In the genomic region with DNA sequence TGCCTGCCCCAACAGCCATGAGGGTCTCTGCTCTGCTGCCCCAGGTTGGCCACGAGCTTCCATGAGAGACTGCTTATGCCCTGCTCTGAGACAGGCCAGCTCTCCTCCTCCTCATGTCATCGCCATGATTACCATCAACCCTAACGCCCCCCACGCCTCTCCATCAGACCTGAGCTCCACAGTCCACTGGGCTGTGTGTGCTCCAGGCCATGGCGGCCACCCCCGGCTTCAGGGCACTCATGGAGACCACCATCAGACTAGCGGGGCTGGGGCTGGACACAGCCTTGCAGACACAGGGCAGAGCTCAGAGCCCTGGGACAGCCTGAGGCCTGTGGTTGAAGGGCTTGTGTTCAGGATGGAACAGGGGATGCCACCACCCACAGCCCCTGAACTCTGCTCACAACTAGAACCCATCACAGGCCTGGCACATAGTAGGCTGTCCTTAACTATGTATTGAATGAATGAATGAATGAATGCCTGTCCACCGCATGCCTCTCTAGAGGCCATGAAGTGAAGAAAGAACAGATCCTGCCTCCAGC, we compare ENCODE assay signal across 19 cellular contexts. TPM values are rescaled to one million over a fixed set of nuclear protein-coding genes. Genes with fewer than 3 reads are reported as not detected.
A peak's percentile ranks its signal among the peaks of the same experiment; 100 is the strongest.
DNase-seq lines count a peak whose midpoint lies in the region; ATAC-seq, FAIRE-seq and TF ChIP-seq lines count a peak whose summit lies in the region.
"Had no signal": no experiment of that assay in that cellular context is flagged by ENCODE, and none has a peak within 500 bp of the region (broad histone marks: within the 10 kb centered on the region; RNA-seq: fewer than 3 reads in every experiment).

No MANE protein-coding gene starts in this region.

- 80% methylated on average over 4 of the region's 8 CpGs for WGBS in mammary epithelial cell (ENCODE audit: low coverage, missing lambda C conversion rate)
- WGBS in K562 (ENCODE audit: insufficient coverage, low coverage, missing lambda C conversion rate) = 15% methylated on average over 8 of the region's 8 CpGs
- WGBS in HepG2 (ENCODE audit: low lambda C conversion rate) = 29% methylated on average over 8 of the region's 8 CpGs

- no peak for TF ChIP-seq POLR2A in K562 (conservative IDR thresholded peaks at IDR 0.05)
- TF ChIP-seq POLR2A in HepG2 (IDR thresholded peaks at IDR 0.05; ENCODE audit: insufficient read depth in 1 of 2, low read depth in 2 of 2, low read length in 2 of 2) = no peak

- no peak overlapping the region for H3K27ac Mint-ChIP-seq in MCF 10A (ENCODE audit: low read depth, unreplicated experiment)
- H3K27ac Mint-ChIP-seq: CD4-positive, alpha-beta T cell; HFFc6 had no signal

- POLR2A ChIA-PET in MCF 10A (lab: Yijun Ruan, JAX) (interaction anchor here (0.5 to 1.8 kb wide), 4 partner anchors 31 to 221 kb away, joined by 3 to 7 read pairs (median 3); a partner anchor contains a TSS), K562 (lab: Yijun Ruan, JAX) (interaction anchor here (0.7 to 2.8 kb wide), 3 partner anchors 11 to 20 kb away, joined by 3 to 18 read pairs (median 3); a partner anchor contains a TSS), HepG2 (lab: Yijun Ruan, JAX) (no interaction called here)

- no peak for TF ChIP-seq RAD21 in K562 (CRISPR knock-in tag; conservative IDR thresholded peaks at IDR 0.05 in 1 of 2, IDR thresholded peaks at IDR 0.05 in 1 of 2)
- no peak for TF ChIP-seq RAD21 in HepG2 (CRISPR knock-in tag; IDR thresholded peaks at IDR 0.05)

- no peaks in the 10 kb centered on the region for H3K9me3 ChIP-seq in mammary epithelial cell (replicated peaks; ENCODE audit: insufficient read depth, low read length)
- H3K9me3 ChIP-seq in K562 (replicated peaks; ENCODE audit: control insufficient read depth, insufficient read depth, low read depth, low read length) = no peaks in the 10 kb centered on the region
- no peaks in the 10 kb centered on the region for H3K9me3 ChIP-seq in HepG2 (ENCODE audit: low read length)
- H3K9me3 ChIP-seq: A549 had no signal

- H3K9ac ChIP-seq in mammary epithelial cell (ENCODE audit: insufficient read depth, low read length) (no peak overlapping the region), K562 (ENCODE audit: insufficient read depth in 1 of 2, low read depth in 2 of 2, low read length in 2 of 2) (peak overlapping the region in 1 of 2 experiments; percentile 86; a peak in 2 of 4 replicates), HepG2 (ENCODE audit: insufficient read depth, low read depth, low read length) (no peak overlapping the region)

- no peak overlapping the region for H3K4me3 Mint-ChIP-seq in MCF 10A (ENCODE audit: unreplicated experiment)
- H3K4me3 Mint-ChIP-seq: CD4-positive, alpha-beta T cell had no signal

- in situ Hi-C loops in mammary epithelial cell (cut with MboI; ENCODE audit: low sequenced_read_pairs in 2 of 2) = no loop called here
- in situ Hi-C loops in K562 (cut with MboI) = no loop called here
- in situ Hi-C loops in HepG2 (cut with HindIII; ENCODE audit: extremely low pct_ligation_motif_present, low pct_unique_long_range_greater_than_20kb) = no loop called here

- H4K20me1 ChIP-seq in mammary epithelial cell (ENCODE audit: insufficient read depth, low read length) (no peaks in the 10 kb centered on the region), K562 (replicated peaks; ENCODE audit: control insufficient read depth, insufficient read depth, low read length) (no peaks in the 10 kb centered on the region), HepG2 (ENCODE audit: insufficient read depth, low read length) (no peaks in the 10 kb centered on the region)

- intact Hi-C loops in mammary epithelial cell (cut with micrococcal nuclease) = no loop called here
- intact Hi-C loops in MCF 10A (cut with micrococcal nuclease) = no loop called here
- intact Hi-C loops in K562 (cut with micrococcal nuclease) = no loop called here
- intact Hi-C loops in HepG2 (cut with micrococcal nuclease; ENCODE audit: unreplicated experiment) = no loop called here

- ATAC-seq in K562 (no peak; the same call in 2 of the 3 replicates), HepG2 (peak; percentile 18), HG03342 (IDR thresholded peaks at IDR 0.05; ENCODE audit: unreplicated experiment) (no peak)

- TF ChIP-seq CTCF in mammary epithelial cell (conservative IDR thresholded peaks at IDR 0.05 in 1 of 2, IDR thresholded peaks at IDR 0.05 in 1 of 2; ENCODE audit: extremely low read depth in 1 of 2, insufficient read depth in 1 of 2, low read depth in 1 of 2, low read length in 2 of 2) (no peak), MCF 10A (IDR thresholded peaks at IDR 0.05; ENCODE audit: unreplicated experiment) (no peak), K562 (IDR thresholded peaks at IDR 0.05 in 2 of 3, conservative IDR thresholded peaks at IDR 0.05 in 1 of 3; ENCODE audit: insufficient read depth in 2 of 3, low read depth in 1 of 3, low read length in 3 of 3) (no peak), HepG2 (CRISPR knock-in tag; IDR thresholded peaks at IDR 0.05) (no peak)

- peaks cover 10% of the 10 kb centered on the region for H3K4me1 Mint-ChIP-seq in MCF 10A (ENCODE audit: insufficient read depth, unreplicated experiment)

- H3K4me1 ChIP-seq in mammary epithelial cell (ENCODE audit: insufficient read depth, low read length) (peaks cover 14% of the 10 kb centered on the region), K562 (replicated peaks in 1 of 2; ENCODE audit: control insufficient read depth in 2 of 2, insufficient read depth in 2 of 2, low read length in 2 of 2) (peaks cover 0 to 23% of the 10 kb centered on the region in 2 experiments; a peak in 3 of 5 replicates), HepG2 (ENCODE audit: insufficient read depth, low read length) (peaks cover 30% of the 10 kb centered on the region)

- H3K4me2 ChIP-seq in mammary epithelial cell (ENCODE audit: insufficient read depth, low read depth, low read length) = peak overlapping the region; percentile 71
- 0 out of 2 replicates have a peak overlapping the region, but pooled peaks have one; percentile 16 for H3K4me2 ChIP-seq in K562 (ENCODE audit: insufficient read depth, low read length)
- peak overlapping the region; percentile 82 for H3K4me2 ChIP-seq in HepG2 (ENCODE audit: low read depth, low read length)
- H3K4me2 ChIP-seq: A549 had no signal

- H3K4me3 ChIP-seq in mammary epithelial cell (replicated peaks in 1 of 3; ENCODE audit: insufficient read depth in 1 of 3, low read depth in 2 of 3, low read length in 3 of 3) (no peak overlapping the region), K562 (no peak overlapping the region), HepG2 (replicated peaks in 1 of 3; ENCODE audit: insufficient read depth in 1 of 3, low read depth in 2 of 3, low read length in 3 of 3) (peak overlapping the region in 1 of 3 experiments; percentile 61; a peak in 1 of 6 replicates)
- H3K4me3 ChIP-seq: A549 had no signal

- dilution Hi-C loops in mammary epithelial cell (cut with HindIII; ENCODE audit: low sequenced_read_pairs) = no loop called here

- no peak overlapping the region for H3K27ac ChIP-seq in mammary epithelial cell (ENCODE audit: insufficient read depth, low read depth, low read length)
- H3K27ac ChIP-seq in K562 (ENCODE audit: extremely low read depth, low read depth, low read length) = no peak overlapping the region
- no peak overlapping the region for H3K27ac ChIP-seq in HepG2 (ENCODE audit: extremely low read length, insufficient read depth, low read length)
- H3K27ac ChIP-seq: 22Rv1, C4-2B had no signal

- H3K79me2 ChIP-seq in mammary epithelial cell (ENCODE audit: insufficient read depth, low read length) (no peaks in the 10 kb centered on the region), K562 (ENCODE audit: control insufficient read depth, insufficient read depth, low read length) (no peaks in the 10 kb centered on the region), HepG2 (ENCODE audit: insufficient read depth, low read length) (no peaks in the 10 kb centered on the region)

- peak overlapping the region; percentile 93 for H2AFZ ChIP-seq in mammary epithelial cell (ENCODE audit: low read depth, low read length)
- no peak overlapping the region; the same call in 1 of the 2 replicates for H2AFZ ChIP-seq in K562 (ENCODE audit: low read depth, low read length)
- H2AFZ ChIP-seq in HepG2 (ENCODE audit: low read length) = no peak overlapping the region

- H3K27me3 ChIP-seq in mammary epithelial cell (ENCODE audit: insufficient read depth, low read length) (no peaks in the 10 kb centered on the region), K562 (ENCODE audit: control insufficient read depth in 2 of 2, insufficient read depth in 2 of 2, low read length in 2 of 2) (no peaks in the 10 kb centered on the region; a peak in 1 of 5 replicates), HepG2 (ENCODE audit: control insufficient read depth in 1 of 2, insufficient read depth in 2 of 2, low read length in 2 of 2) (peaks cover 5 to 53% of the 10 kb centered on the region in 2 experiments; a peak in 4 of 5 replicates)

- no peaks in the 10 kb centered on the region for H3K27me3 Mint-ChIP-seq in MCF 10A (ENCODE audit: insufficient read depth, unreplicated experiment)
- H3K27me3 Mint-ChIP-seq: CD4-positive, alpha-beta T cell had no signal

- H3K9me3 Mint-ChIP-seq in MCF 10A (ENCODE audit: unreplicated experiment) = no peaks in the 10 kb centered on the region
- H3K9me3 Mint-ChIP-seq: CD4-positive, alpha-beta T cell; HFFc6 had no signal

- no peak for TF ChIP-seq EP300 in K562 (IDR thresholded peaks at IDR 0.05; ENCODE audit: low read length)
- no peak for TF ChIP-seq EP300 in HepG2 (IDR thresholded peaks at IDR 0.05; ENCODE audit: low read depth in 2 of 2, low read length in 2 of 2)
- TF ChIP-seq EP300 in HepG2 (CRISPR knock-in tag; IDR thresholded peaks at IDR 0.05; ENCODE audit: borderline replicate concordance) = no peak

- FAIRE-seq in K562 (lab: Jason Lieb, UNC) (no peak), HepG2 (lab: Jason Lieb, UNC) (no peak)
- FAIRE-seq: A549 had no signal

- no peak for DNase-seq in mammary epithelial cell
- DNase-seq in MCF 10A (ENCODE audit: unreplicated experiment) = no peak
- DNase-seq in K562 (ENCODE audit: extremely low read depth in 1 of 4, low spot score in 3 of 4) = no peak
- no peak for DNase-seq in HepG2 (ENCODE audit: low spot score)
- DNase-seq in NCI-H1048 (lab: John Stamatoyannopoulos, UW) = no peak
- DNase-seq in NCI-H2107 treated with DMSO at 0.1 percent for 48 hours (lab: John Stamatoyannopoulos, UW; ENCODE audit: unreplicated experiment) = no peak
- DNase-seq: AML-193; CD4-positive, alpha-beta T cell; DMS153; DMS79 treated with DMSO at 0.1 percent for 48 hours; GF-D8; GOT3; H7; HFFc6 had no signal

- H3K9me1 ChIP-seq in K562 (ENCODE audit: control insufficient read depth, insufficient read depth, low read length) = no peaks in the 10 kb centered on the region

- BruUV-seq in mammary epithelial cell (replicated peaks; lab: Mats Ljungman, UMichigan) (no TSS peak), MCF 10A (replicated peaks; lab: Mats Ljungman, UMichigan) (no TSS peak), K562 (replicated peaks; lab: Mats Ljungman, UMichigan) (no TSS peak), HepG2 (replicated peaks; lab: Mats Ljungman, UMichigan) (no TSS peak)

- H3K36me3 ChIP-seq in mammary epithelial cell (ENCODE audit: insufficient read depth, low read length) (no peaks in the 10 kb centered on the region), K562 (ENCODE audit: control insufficient read depth, insufficient read depth, low read length) (no peaks in the 10 kb centered on the region), HepG2 (replicated peaks in 1 of 2; ENCODE audit: control insufficient read depth in 1 of 2, insufficient read depth in 2 of 2, low read length in 2 of 2) (no peaks in the 10 kb centered on the region)

- H3K36me3 Mint-ChIP-seq in MCF 10A (ENCODE audit: insufficient read depth, unreplicated experiment) = no peaks in the 10 kb centered on the region

- CTCF ChIA-PET in mammary epithelial cell (lab: Charles Lee; ENCODE audit: low non-redundant PET) (no interaction called here), MCF 10A (lab: Yijun Ruan, JAX) (interaction anchor here (0.6 to 1.2 kb wide), 8 partner anchors 9 to 380 kb away, joined by 3 to 6 read pairs (median 4); a partner anchor contains a TSS), K562 (lab: Yijun Ruan, JAX; ENCODE audit: low intra/inter-chr PET ratio) (no interaction called here), HepG2 (lab: Yijun Ruan, JAX; ENCODE audit: low intra/inter-chr PET ratio, low total read pairs) (no interaction called here)

RNA-seq across cellular contexts. Expression of a gene that starts 14.6 kb away (rescaled TPM):
- total RNA-seq in mammary epithelial cell (under 1 TPM in 1 of 2 donors, not detected in 1; 0.17 TPM), MCF 10A (2022) (0.17 TPM in 1 of 2 replicates, not detected in the other), K562 (2014; rRNA removed) (not detected in 2 replicates), K562 (2014; rRNA removed; fragmentation: Illumina TruSeq; extraction: Trizol) (not detected in 2 replicates), K562 (2015; rRNA removed; fragmentation: Illumina TruSeq; extraction: Trizol) (not detected in 2 replicates), K562 (2021) (not detected in 2 replicates), HepG2 (2016; rRNA removed; fragmentation: Illumina TruSeq; extraction: Trizol) (0.02 and 0.03 TPM in 2 replicates)
- polyA plus RNA-seq in mammary epithelial cell (0.18 TPM), K562 (2011; rRNA removed) (not detected in 2 replicates), K562 (2014; fragmentation: Illumina TruSeq; extraction: Trizol) (not detected in 2 replicates), K562 (2014; fragmentation: Nextera tagmentation; extraction: Ambion mirVana) (not detected), K562 (2014; rRNA removed) (not detected in 2 replicates), HepG2 (2011; rRNA removed) (0.15 and 0.29 TPM in 2 replicates)
- polyA minus RNA-seq in mammary epithelial cell = 0.62 TPM
- total RNA-seq in K562 (2011; cell fraction: chromatin; rRNA removed; ENCODE audit: low replicate concordance) = not detected in 2 replicates
- total RNA-seq in K562 (2011; cell fraction: nucleolus; rRNA removed) = not detected in 2 replicates
- not detected in 2 replicates for total RNA-seq in K562 (2011; cell fraction: nucleoplasm; rRNA removed)
- not detected in 2 replicates for polyA plus RNA-seq in K562 (2011; cell fraction: cytosol; rRNA removed)
- not detected in 2 replicates for polyA plus RNA-seq in K562 (2011; cell fraction: nucleus; rRNA removed)
- not detected in 2 replicates for polyA plus RNA-seq in K562 (2012)
- polyA minus RNA-seq in K562 (2011; rRNA and poly(A)+ RNA removed) = not detected in 2 replicates
- polyA minus RNA-seq in K562 (2011; cell fraction: cytosol; rRNA and poly(A)+ RNA removed) = not detected in 2 replicates
- not detected in 2 replicates for polyA minus RNA-seq in K562 (2011; cell fraction: nucleus; rRNA and poly(A)+ RNA removed)
- not detected in 2 replicates for total RNA-seq in HepG2 (2016; cell fraction: cytosol; rRNA removed; fragmentation: Illumina TruSeq; extraction: Trizol; ENCODE audit: low read depth)
- 0.03 and 0.09 TPM in 2 replicates for total RNA-seq in HepG2 (2016; cell fraction: insoluble cytoplasmic fraction; rRNA removed; fragmentation: Illumina TruSeq; extraction: Trizol)
- 0.53 TPM in 1 of 2 replicates, not detected in the other for total RNA-seq in HepG2 (2016; cell fraction: membrane; rRNA removed; fragmentation: Illumina TruSeq; extraction: Trizol)
- not detected in 2 replicates for total RNA-seq in HepG2 (2016; cell fraction: nucleus; rRNA removed; fragmentation: Illumina TruSeq; extraction: Trizol)
- polyA plus RNA-seq in HepG2 (2011; cell fraction: cytosol; rRNA removed) = 0.15 and 0.33 TPM in 2 replicates
- polyA plus RNA-seq in HepG2 (2011; cell fraction: nucleus; rRNA removed) = 0.08 and 0.38 TPM in 2 replicates
- 0.08 and 0.84 TPM in 2 replicates for polyA plus RNA-seq in HepG2 (2012)
- 0.09 and 0.19 TPM in 2 replicates for polyA plus RNA-seq in HepG2 (2016; cell fraction: cytosol; fragmentation: Illumina TruSeq; extraction: Trizol; ENCODE audit: low read depth)
- 0.05 TPM in 1 of 2 replicates, not detected in the other for polyA plus RNA-seq in HepG2 (2016; cell fraction: insoluble cytoplasmic fraction; fragmentation: Illumina TruSeq; extraction: Trizol; ENCODE audit: low read depth)
- polyA plus RNA-seq in HepG2 (2016; cell fraction: membrane; fragmentation: Illumina TruSeq; extraction: Trizol; ENCODE audit: low read depth) = not detected in 2 replicates
- not detected in 2 replicates for polyA plus RNA-seq in HepG2 (2016; cell fraction: nucleus; fragmentation: Illumina TruSeq; extraction: Trizol; ENCODE audit: insufficient read depth, low read depth)
- polyA minus RNA-seq in HepG2 (2011; rRNA and poly(A)+ RNA removed; ENCODE audit: low replicate concordance) = 4.0 and 16.2 TPM in 2 replicates
- polyA minus RNA-seq in HepG2 (2011; cell fraction: cytosol; rRNA and poly(A)+ RNA removed) = 0.10 TPM in 1 of 2 replicates, not detected in the other
- 0.64 and 1.5 TPM in 2 replicates for polyA minus RNA-seq in HepG2 (2011; cell fraction: nucleus; rRNA and poly(A)+ RNA removed)
- total RNA-seq: CD4-positive, alpha-beta T cell; H7 had no signal
- polyA plus RNA-seq: BJ had no signal

RNA-seq across cellular contexts. Expression of a gene that starts 44.1 kb away (rescaled TPM):
- total RNA-seq in mammary epithelial cell = 10 to 100 TPM in 1 of 2 donors, 1 to 10 TPM in 1; 7.2 to 13.1 TPM
- 5.2 TPM for polyA plus RNA-seq in mammary epithelial cell
- 28.0 TPM for polyA minus RNA-seq in mammary epithelial cell
- 12.6 and 16.3 TPM in 2 replicates for total RNA-seq in MCF 10A (2022)
- 3.7 and 13.4 TPM in 2 replicates for total RNA-seq in K562 (2011; cell fraction: chromatin; rRNA removed; ENCODE audit: low replicate concordance)
- total RNA-seq in K562 (2011; cell fraction: nucleolus; rRNA removed) = 6.6 and 7.3 TPM in 2 replicates
- total RNA-seq in K562 (2011; cell fraction: nucleoplasm; rRNA removed) = 3.7 and 4.7 TPM in 2 replicates
- 1.4 TPM in 2 replicates for total RNA-seq in K562 (2014; rRNA removed)
- 0.80 and 0.87 TPM in 2 replicates for total RNA-seq in K562 (2014; rRNA removed; fragmentation: Illumina TruSeq; extraction: Trizol)
- total RNA-seq in K562 (2015; rRNA removed; fragmentation: Illumina TruSeq; extraction: Trizol) = 1.0 and 1.2 TPM in 2 replicates
- total RNA-seq in K562 (2021) = 5.2 and 5.7 TPM in 2 replicates
- polyA plus RNA-seq in K562 (2011; rRNA removed) = 1.4 and 2.0 TPM in 2 replicates
- polyA plus RNA-seq in K562 (2011; cell fraction: cytosol; rRNA removed) = 2.3 and 3.2 TPM in 2 replicates
- 4.9 and 5.1 TPM in 2 replicates for polyA plus RNA-seq in K562 (2011; cell fraction: nucleus; rRNA removed)
- 3.2 and 6.6 TPM in 2 replicates for polyA plus RNA-seq in K562 (2012)
- polyA plus RNA-seq in K562 (2014; fragmentation: Illumina TruSeq; extraction: Trizol) = 2.1 and 3.6 TPM in 2 replicates
- under 1 TPM; 0.20 to 0.31 TPM for polyA plus RNA-seq in K562 (2014; fragmentation: Nextera tagmentation; extraction: Ambion mirVana)
- 2.7 and 3.2 TPM in 2 replicates for polyA plus RNA-seq in K562 (2014; rRNA removed)
- polyA minus RNA-seq in K562 (2011; rRNA and poly(A)+ RNA removed) = 2.2 and 3.0 TPM in 2 replicates
- polyA minus RNA-seq in K562 (2011; cell fraction: cytosol; rRNA and poly(A)+ RNA removed) = 3.2 and 6.1 TPM in 2 replicates
- polyA minus RNA-seq in K562 (2011; cell fraction: nucleus; rRNA and poly(A)+ RNA removed) = 5.5 and 6.2 TPM in 2 replicates
- total RNA-seq in HepG2 (2016; rRNA removed; fragmentation: Illumina TruSeq; extraction: Trizol) = 3.5 and 3.6 TPM in 2 replicates
- 0.51 and 0.88 TPM in 2 replicates for total RNA-seq in HepG2 (2016; cell fraction: cytosol; rRNA removed; fragmentation: Illumina TruSeq; extraction: Trizol; ENCODE audit: low read depth)
- total RNA-seq in HepG2 (2016; cell fraction: insoluble cytoplasmic fraction; rRNA removed; fragmentation: Illumina TruSeq; extraction: Trizol) = 3.1 and 3.2 TPM in 2 replicates
- 2.3 and 2.7 TPM in 2 replicates for total RNA-seq in HepG2 (2016; cell fraction: membrane; rRNA removed; fragmentation: Illumina TruSeq; extraction: Trizol)
- total RNA-seq in HepG2 (2016; cell fraction: nucleus; rRNA removed; fragmentation: Illumina TruSeq; extraction: Trizol) = 3.0 and 3.7 TPM in 2 replicates
- polyA plus RNA-seq in HepG2 (2011; rRNA removed) = 2.4 and 5.2 TPM in 2 replicates
- 2.9 and 3.1 TPM in 2 replicates for polyA plus RNA-seq in HepG2 (2011; cell fraction: cytosol; rRNA removed)
- polyA plus RNA-seq in HepG2 (2011; cell fraction: nucleus; rRNA removed) = 7.2 and 8.1 TPM in 2 replicates
- polyA plus RNA-seq in HepG2 (2012) = 2.2 and 4.4 TPM in 2 replicates
- 0.15 and 0.25 TPM in 2 replicates for polyA plus RNA-seq in HepG2 (2016; cell fraction: cytosol; fragmentation: Illumina TruSeq; extraction: Trizol; ENCODE audit: low read depth)
- 4.6 TPM in 2 replicates for polyA plus RNA-seq in HepG2 (2016; cell fraction: insoluble cytoplasmic fraction; fragmentation: Illumina TruSeq; extraction: Trizol; ENCODE audit: low read depth)
- polyA plus RNA-seq in HepG2 (2016; cell fraction: membrane; fragmentation: Illumina TruSeq; extraction: Trizol; ENCODE audit: low read depth) = 1.0 and 1.3 TPM in 2 replicates
- polyA plus RNA-seq in HepG2 (2016; cell fraction: nucleus; fragmentation: Illumina TruSeq; extraction: Trizol; ENCODE audit: insufficient read depth, low read depth) = 5.6 TPM in 2 replicates
- polyA minus RNA-seq in HepG2 (2011; rRNA and poly(A)+ RNA removed; ENCODE audit: low replicate concordance) = 8.6 and 11.6 TPM in 2 replicates
- polyA minus RNA-seq in HepG2 (2011; cell fraction: cytosol; rRNA and poly(A)+ RNA removed) = 4.9 and 6.1 TPM in 2 replicates
- 4.6 and 5.0 TPM in 2 replicates for polyA minus RNA-seq in HepG2 (2011; cell fraction: nucleus; rRNA and poly(A)+ RNA removed)

RNA-seq across cellular contexts. Expression of a gene that starts 44.9 kb away (rescaled TPM):
- total RNA-seq in mammary epithelial cell (10 to 100 TPM; 36.2 to 61.1 TPM), MCF 10A (2022) (49.2 and 57.1 TPM in 2 replicates), K562 (2014; rRNA removed) (18.0 and 19.4 TPM in 2 replicates), K562 (2014; rRNA removed; fragmentation: Illumina TruSeq; extraction: Trizol) (12.1 and 13.1 TPM in 2 replicates), K562 (2015; rRNA removed; fragmentation: Illumina TruSeq; extraction: Trizol) (16.0 and 18.9 TPM in 2 replicates), K562 (2021) (69.6 and 73.6 TPM in 2 replicates), HepG2 (2016; rRNA removed; fragmentation: Illumina TruSeq; extraction: Trizol) (16.7 and 33.5 TPM in 2 replicates)
- polyA plus RNA-seq in mammary epithelial cell (66.0 TPM), K562 (2011; rRNA removed) (46.2 and 60.1 TPM in 2 replicates), K562 (2014; fragmentation: Illumina TruSeq; extraction: Trizol) (64.4 and 93.9 TPM in 2 replicates), K562 (2014; fragmentation: Nextera tagmentation; extraction: Ambion mirVana) (10 to 100 TPM; 11.6 to 12.1 TPM), K562 (2014; rRNA removed) (53.8 and 67.5 TPM in 2 replicates), HepG2 (2011; rRNA removed) (65.4 and 75.9 TPM in 2 replicates)
- polyA minus RNA-seq in mammary epithelial cell = 105 TPM
- total RNA-seq in K562 (2011; cell fraction: chromatin; rRNA removed; ENCODE audit: low replicate concordance) = 49.8 and 89.2 TPM in 2 replicates
- 52.8 and 56.4 TPM in 2 replicates for total RNA-seq in K562 (2011; cell fraction: nucleolus; rRNA removed)
- 57.2 and 72.5 TPM in 2 replicates for total RNA-seq in K562 (2011; cell fraction: nucleoplasm; rRNA removed)
- 64.2 and 91.2 TPM in 2 replicates for polyA plus RNA-seq in K562 (2011; cell fraction: cytosol; rRNA removed)
- 37.6 and 65.1 TPM in 2 replicates for polyA plus RNA-seq in K562 (2011; cell fraction: nucleus; rRNA removed)
- polyA plus RNA-seq in K562 (2012) = 49.3 and 58.2 TPM in 2 replicates
- 29.9 and 44.9 TPM in 2 replicates for polyA minus RNA-seq in K562 (2011; rRNA and poly(A)+ RNA removed)
- 42.9 and 56.9 TPM in 2 replicates for polyA minus RNA-seq in K562 (2011; cell fraction: cytosol; rRNA and poly(A)+ RNA removed)
- 27.5 and 27.6 TPM in 2 replicates for polyA minus RNA-seq in K562 (2011; cell fraction: nucleus; rRNA and poly(A)+ RNA removed)
- total RNA-seq in HepG2 (2016; cell fraction: cytosol; rRNA removed; fragmentation: Illumina TruSeq; extraction: Trizol; ENCODE audit: low read depth) = 11.1 and 11.2 TPM in 2 replicates
- total RNA-seq in HepG2 (2016; cell fraction: insoluble cytoplasmic fraction; rRNA removed; fragmentation: Illumina TruSeq; extraction: Trizol) = 17.4 and 32.4 TPM in 2 replicates
- total RNA-seq in HepG2 (2016; cell fraction: membrane; rRNA removed; fragmentation: Illumina TruSeq; extraction: Trizol) = 47.5 and 49.4 TPM in 2 replicates
- total RNA-seq in HepG2 (2016; cell fraction: nucleus; rRNA removed; fragmentation: Illumina TruSeq; extraction: Trizol) = 17.8 and 27.0 TPM in 2 replicates
- polyA plus RNA-seq in HepG2 (2011; cell fraction: cytosol; rRNA removed) = 60.7 and 64.8 TPM in 2 replicates
- polyA plus RNA-seq in HepG2 (2011; cell fraction: nucleus; rRNA removed) = 51.6 and 63.8 TPM in 2 replicates
- polyA plus RNA-seq in HepG2 (2012) = 24.1 and 47.2 TPM in 2 replicates
- polyA plus RNA-seq in HepG2 (2016; cell fraction: cytosol; fragmentation: Illumina TruSeq; extraction: Trizol; ENCODE audit: low read depth) = 54.6 and 63.3 TPM in 2 replicates
- 76.8 and 103 TPM in 2 replicates for polyA plus RNA-seq in HepG2 (2016; cell fraction: insoluble cytoplasmic fraction; fragmentation: Illumina TruSeq; extraction: Trizol; ENCODE audit: low read depth)
- polyA plus RNA-seq in HepG2 (2016; cell fraction: membrane; fragmentation: Illumina TruSeq; extraction: Trizol; ENCODE audit: low read depth) = 136 and 142 TPM in 2 replicates
- 62.4 and 62.9 TPM in 2 replicates for polyA plus RNA-seq in HepG2 (2016; cell fraction: nucleus; fragmentation: Illumina TruSeq; extraction: Trizol; ENCODE audit: insufficient read depth, low read depth)
- 97.4 and 101 TPM in 2 replicates for polyA minus RNA-seq in HepG2 (2011; rRNA and poly(A)+ RNA removed; ENCODE audit: low replicate concordance)
- 44.2 and 48.1 TPM in 2 replicates for polyA minus RNA-seq in HepG2 (2011; cell fraction: cytosol; rRNA and poly(A)+ RNA removed)
- 30.8 and 37.7 TPM in 2 replicates for polyA minus RNA-seq in HepG2 (2011; cell fraction: nucleus; rRNA and poly(A)+ RNA removed)

Comparison
In these comparisons a context has a peak if more than half of its experiments do, and no peak if none do; other contexts are left out.
1. H3K4me2 ChIP-seq: peak in every context shown above with its lines; median percentile 82 in HepG2; 71 in mammary epithelial cell; 16 in K562.